Comparison of ENCODE assay signal across 12 cellular contexts in genomic region chr1:110344152-110344551, GRCh38. TPM values are rescaled to one million over a fixed set of nuclear protein-coding genes. Genes with fewer than 3 reads are reported as not detected.
DNase-seq lines count a peak whose midpoint lies in the region; ATAC-seq and TF ChIP-seq lines count a peak whose summit lies in the region.
"Had no signal": no experiment of that assay in that cellular context is flagged by ENCODE, and none has a peak within 500 bp of the region (broad histone marks: within the 10 kb centered on the region; RNA-seq: fewer than 3 reads in every experiment).

No MANE protein-coding gene starts in this region.

- CTCF ChIA-PET in MCF 10A (lab: Yijun Ruan, JAX), result no interaction called here

- H3K27me3 Mint-ChIP-seq in MCF 10A (ENCODE audit: insufficient read depth, unreplicated experiment), result no peaks in the 10 kb centered on the region
- H3K27me3 Mint-ChIP-seq in stimulated activated memory B cell treated with anti-CD40 and anti-IgM and Interleukin-4, amounts not matched to agents 10 μg/mL and 1 μg/mL and 100 μg/mL, for 72 hours, result no peaks in the 10 kb centered on the region

- H3K9me3 Mint-ChIP-seq in MCF 10A (ENCODE audit: unreplicated experiment), result no peaks in the 10 kb centered on the region
- H3K9me3 Mint-ChIP-seq in stimulated activated memory B cell treated with anti-CD40 and anti-IgM and Interleukin-4, amounts not matched to agents 10 μg/mL and 1 μg/mL and 100 μg/mL, for 72 hours, result no peaks in the 10 kb centered on the region

- no peak for TF ChIP-seq EP300 in suprapubic skin (IDR thresholded peaks at IDR 0.05)

- DNase-seq in MCF 10A (ENCODE audit: unreplicated experiment) (no peak), breast epithelium (ENCODE audit: low spot score in 2 of 2) (no peak), SK-N-MC (ENCODE audit: low read depth, low spot score) (no peak), fibroblast of villous mesenchyme (ENCODE audit: low read depth) (no peak), suprapubic skin (ENCODE audit: low spot score in 2 of 2) (no peak), NCI-H1436 treated with DMSO at 0.1 percent for 48 hours (lab: John Stamatoyannopoulos, UW) (no peak), colonic mucosa (no peak)
- DNase-seq: activated CD4-positive, alpha-beta T cell treated with anti-CD3 and anti-CD28 coated beads, Interleukin-2, amount 50 U/mL, for 4 hours; NCI-H446; SHP77 had no signal

- no peaks in the 10 kb centered on the region for H3K27me3 ChIP-seq in breast epithelium
- no peaks in the 10 kb centered on the region for H3K27me3 ChIP-seq in suprapubic skin
- H3K27me3 ChIP-seq in colonic mucosa, result no peaks in the 10 kb centered on the region

- H3K9me3 ChIP-seq in breast epithelium (no peaks in the 10 kb centered on the region), SK-N-MC (ENCODE audit: low read depth, low read length) (no peaks in the 10 kb centered on the region), suprapubic skin (no peaks in the 10 kb centered on the region), colonic mucosa (no peaks in the 10 kb centered on the region)

- peaks cover 64% of the 10 kb centered on the region for H3K36me3 Mint-ChIP-seq in MCF 10A (ENCODE audit: insufficient read depth, unreplicated experiment)
- peaks cover 76% of the 10 kb centered on the region for H3K36me3 Mint-ChIP-seq in stimulated activated memory B cell treated with anti-CD40 and anti-IgM and Interleukin-4, amounts not matched to agents 10 μg/mL and 1 μg/mL and 100 μg/mL, for 72 hours

- peaks cover 4% of the 10 kb centered on the region for H3K36me3 ChIP-seq in breast epithelium
- H3K36me3 ChIP-seq in SK-N-MC (ENCODE audit: insufficient read depth, low read length), result peaks cover 80% of the 10 kb centered on the region
- peaks cover 32% of the 10 kb centered on the region for H3K36me3 ChIP-seq in suprapubic skin
- no peaks in the 10 kb centered on the region for H3K36me3 ChIP-seq in colonic mucosa

- H3K27ac ChIP-seq in breast epithelium (no peak overlapping the region), SK-N-MC (no peak overlapping the region), suprapubic skin (no peak overlapping the region), colonic mucosa (no peak overlapping the region)
- H3K27ac ChIP-seq: epithelial cell of prostate had no signal

- H3K27ac Mint-ChIP-seq in MCF 10A (ENCODE audit: low read depth, unreplicated experiment), result peak overlapping the region; percentile 82
- peak overlapping the region; percentile 18 for H3K27ac Mint-ChIP-seq in stimulated activated memory B cell treated with anti-CD40 and anti-IgM and Interleukin-4, amounts not matched to agents 10 μg/mL and 1 μg/mL and 100 μg/mL, for 72 hours

- TF ChIP-seq POLR2A in breast epithelium (IDR thresholded peaks at IDR 0.05), result no peak
- no peak for TF ChIP-seq POLR2A in suprapubic skin (IDR thresholded peaks at IDR 0.05)

- H3K4me3 Mint-ChIP-seq in MCF 10A (ENCODE audit: unreplicated experiment), result no peak overlapping the region
- peak overlapping the region; percentile 74 for H3K4me3 Mint-ChIP-seq in stimulated activated memory B cell treated with anti-CD40 and anti-IgM and Interleukin-4, amounts not matched to agents 10 μg/mL and 1 μg/mL and 100 μg/mL, for 72 hours

- H3K4me3 ChIP-seq in breast epithelium (no peak overlapping the region), SK-N-MC (peak overlapping the region; percentile 96), fibroblast of villous mesenchyme (ENCODE audit: low read depth, low read length) (peak overlapping the region; percentile 4), suprapubic skin (no peak overlapping the region), colonic mucosa (no peak overlapping the region)

- peaks cover 56% of the 10 kb centered on the region for H3K4me1 Mint-ChIP-seq in MCF 10A (ENCODE audit: insufficient read depth, unreplicated experiment)
- H3K4me1 Mint-ChIP-seq in stimulated activated memory B cell treated with anti-CD40 and anti-IgM and Interleukin-4, amounts not matched to agents 10 μg/mL and 1 μg/mL and 100 μg/mL, for 72 hours, result peaks cover 84% of the 10 kb centered on the region

- TF ChIP-seq CTCF in MCF 10A (IDR thresholded peaks at IDR 0.05; ENCODE audit: unreplicated experiment), result no peak
- no peak for TF ChIP-seq CTCF in breast epithelium (IDR thresholded peaks at IDR 0.05)
- no peak for TF ChIP-seq CTCF in fibroblast of villous mesenchyme (IDR thresholded peaks at IDR 0.05; ENCODE audit: insufficient read depth, low read depth, low read length)
- no peak for TF ChIP-seq CTCF in suprapubic skin (IDR thresholded peaks at IDR 0.05)
- no peak for TF ChIP-seq CTCF in colonic mucosa (IDR thresholded peaks at IDR 0.05)

- H3K4me1 ChIP-seq in breast epithelium, result peaks cover 0 to 17% of the 10 kb centered on the region in 2 donors
- peaks cover 64% of the 10 kb centered on the region for H3K4me1 ChIP-seq in suprapubic skin
- H3K4me1 ChIP-seq in colonic mucosa, result peaks cover 23% of the 10 kb centered on the region

- intact Hi-C loops in MCF 10A (cut with micrococcal nuclease), result no loop called here
- intact Hi-C loops in breast epithelium (cut with DNase I; ENCODE audit: low total_unique reads), result no loop called here
- intact Hi-C loops in colonic mucosa (cut with DNase I), result loop anchor here (5.0 kb wide), 1 partner anchor 63 kb away; the partner anchor contains the start of gene LAMTOR5

- H3K9ac ChIP-seq in SK-N-MC (ENCODE audit: insufficient read length) (peak overlapping the region; percentile 98), colonic mucosa (ENCODE audit: low read depth in 2 of 2, low read length in 2 of 2) (no peak overlapping the region)

- no TSS peak for BruUV-seq in MCF 10A (replicated peaks; lab: Mats Ljungman, UMichigan)

- no peak for ATAC-seq in stimulated activated memory B cell treated with anti-CD40 and anti-IgM and Interleukin-4, amounts not matched to agents 10 μg/mL and 1 μg/mL and 100 μg/mL, for 72 hours

- POLR2A ChIA-PET in MCF 10A (lab: Yijun Ruan, JAX), result interaction anchor here (2.8 kb wide), 1 partner anchor 12 kb away, joined by 14 read pairs; no protein-coding TSS in a partner anchor

- 70% methylated on average over 3 of the region's 3 CpGs for WGBS in suprapubic skin

RNA-seq across cellular contexts. Expression of gene RBM15, which starts 5.0 kb away (rescaled TPM):
- total RNA-seq in MCF 10A (2022), result 31.4 and 35.9 TPM in 2 replicates
- total RNA-seq in breast epithelium, result 10 to 100 TPM; 33.4 to 47.1 (median 35.4) TPM
- 42.2 and 54.0 TPM in 2 replicates for total RNA-seq in fibroblast of villous mesenchyme
- total RNA-seq in suprapubic skin, result 10 to 100 TPM; 27.4 to 51.2 (median 32.7) TPM
- 10 to 100 TPM; 24.1 to 35.9 TPM for total RNA-seq in colonic mucosa

RNA-seq across cellular contexts. Expression of gene SLC16A4, which starts 46.7 kb away (rescaled TPM):
- total RNA-seq in MCF 10A (2022) (9.8 and 11.0 TPM in 2 replicates), breast epithelium (10 to 100 TPM in 2 of 3 donors, under 1 TPM in 1; 0.96 to 31.5 (median 14.4) TPM), fibroblast of villous mesenchyme (73.4 and 241 TPM in 2 replicates), suprapubic skin (1 to 10 TPM in 3 of 4 donors, under 1 TPM in 1; 0.52 to 2.1 (median 1.9) TPM), colonic mucosa (1 to 10 TPM in 1 of 2 donors, under 1 TPM in 1; 0.79 to 2.0 TPM)

Comparison
In these comparisons a context has a peak if more than half of its experiments do, and no peak if none do; other contexts are left out.
1. H3K4me3 ChIP-seq: peak in SK-N-MC (single experiment) and fibroblast of villous mesenchyme (single experiment); none in breast epithelium (0 of 3), suprapubic skin (single experiment) and colonic mucosa (single experiment).